In the genomic region with DNA sequence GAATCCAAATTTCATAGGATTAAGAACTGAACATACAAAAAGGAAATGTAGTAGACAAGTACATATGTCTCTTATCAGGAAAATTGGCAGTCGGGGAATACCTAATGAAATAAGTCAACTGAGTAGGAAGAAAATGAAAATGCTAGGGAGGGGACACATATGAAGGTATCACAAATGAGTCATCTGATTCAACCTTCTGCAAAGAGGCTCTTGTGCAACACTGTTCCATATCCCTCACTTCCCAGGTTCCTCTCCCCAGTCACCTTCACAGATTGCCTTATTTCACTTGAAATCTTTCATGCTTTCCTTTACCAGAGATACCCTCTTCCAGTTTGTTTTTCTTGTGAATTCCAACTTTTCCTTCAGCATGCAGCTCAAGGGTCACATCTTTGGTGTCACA, we compare ENCODE assay signal across 25 cellular contexts.
DNase-seq lines count a peak whose midpoint lies in the region; ATAC-seq, FAIRE-seq and TF ChIP-seq lines count a peak whose summit lies in the region.
"Had no signal": no experiment of that assay in that cellular context is flagged by ENCODE, and none has a peak within 500 bp of the region (broad histone marks: within the 10 kb centered on the region; RNA-seq: fewer than 3 reads in every experiment).

No MANE protein-coding gene starts in this region.

- H2AK5ac ChIP-seq in H9 (ENCODE audit: insufficient read length, low read length): no peak overlapping the region

- no peaks in the 10 kb centered on the region for H3K23me2 ChIP-seq in H9 (ENCODE audit: insufficient read length, low read depth, low read length, poor library complexity, severe bottlenecking)

- no peaks in the 10 kb centered on the region for H4K20me1 ChIP-seq in H9 (ENCODE audit: control insufficient read depth, insufficient read depth, insufficient read length)

- H3K27ac ChIP-seq in H9 (ENCODE audit: insufficient read length, low read depth, low read length): no peak overlapping the region
- H3K27ac ChIP-seq: A549, pancreas, transverse colon had no signal

- H2BK12ac ChIP-seq in H9 (ENCODE audit: insufficient read length, low read depth, low read length): no peak overlapping the region

- no peak overlapping the region for H2BK15ac ChIP-seq in H9 (ENCODE audit: low read depth, low read length)

- H2AFZ ChIP-seq in H9 (ENCODE audit: low read length): no peak overlapping the region

- no peaks in the 10 kb centered on the region for H3K27me3 ChIP-seq in H9 (ENCODE audit: insufficient read depth, low read length)
- H3K27me3 ChIP-seq: pancreas, transverse colon had no signal

- CTCF ChIA-PET in activated CD8-positive, alpha-beta T cell treated with anti-CD3 and anti-CD28 coated beads for 36 hours (lab: Charles Lee): interaction anchor here (1.0 kb wide), 1 partner anchor 146 kb away, joined by 3 read pairs; no protein-coding TSS in a partner anchor
- CTCF ChIA-PET in activated CD8-positive, alpha-beta T cell treated with anti-CD3 and anti-CD28 coated beads, Interleukin-2, amount 10 ng/mL, durations not matched to agents 7 days and 5 days (lab: Charles Lee): no interaction called here

- no peak for TF ChIP-seq POLR2A in GM12892 (IDR thresholded peaks at IDR 0.05; ENCODE audit: low read depth, low read length)

- ATAC-seq in activated CD8-positive, alpha-beta T cell treated with anti-CD3 and anti-CD28 coated beads for 36 hours: no peak
- no peak for ATAC-seq in activated CD8-positive, alpha-beta T cell treated with anti-CD3 and anti-CD28 coated beads, Interleukin-2, amount 10 ng/mL, durations not matched to agents 7 days and 5 days
- peak; percentile 39 for ATAC-seq in activated T-helper 17 cell treated with anti-CD3 and anti-CD28 coated beads, Interleukin-2, amount 50 U/mL, for 72 hours (replicated peaks)
- ATAC-seq: A549; CD8-positive, alpha-beta T cell; effector memory CD8-positive, alpha-beta T cell had no signal

- intact Hi-C loops in activated CD8-positive, alpha-beta T cell treated with anti-CD3 and anti-CD28 coated beads for 36 hours (cut with micrococcal nuclease): loop anchor here (10.0 kb wide), 1 partner anchor 138 kb away; the partner anchor contains the start of gene RFX3

- no peak overlapping the region for H3K4me2 ChIP-seq in H9 (ENCODE audit: insufficient read depth, insufficient read length, low read length)
- H3K4me2 ChIP-seq: A549, smooth muscle cell had no signal

- no CpG with 5 or more reads among the region's 1 CpG for WGBS in H9 (ENCODE audit: extremely low coverage, insufficient read length, low lambda C conversion rate)

- H3K23ac ChIP-seq in H9 (ENCODE audit: insufficient read length, low read depth, low read length): no peak overlapping the region

- FAIRE-seq in GM12892 (lab: Jason Lieb, UNC): peak; percentile 67
- FAIRE-seq: A549, frontal cortex, TTC549 had no signal

- no peak overlapping the region for H4K8ac ChIP-seq in H9 (replicated peaks; ENCODE audit: insufficient read length, low read depth, low read length)

- H3K56ac ChIP-seq in H9 (ENCODE audit: insufficient read length, low read depth, low read length): no peak overlapping the region

- no peak overlapping the region for H4K5ac ChIP-seq in H9 (ENCODE audit: insufficient read length, low read depth, low read length)

- H2BK120ac ChIP-seq in H9 (ENCODE audit: low read depth, low read length, poor library complexity, severe bottlenecking): no peak overlapping the region

- H4K91ac ChIP-seq in H9 (ENCODE audit: insufficient read length, low read depth, low read length): no peak overlapping the region

- no peak overlapping the region for H3K18ac ChIP-seq in H9 (ENCODE audit: insufficient read length, low read depth, low read length)

- no peak for DNase-seq in activated CD8-positive, alpha-beta T cell treated with anti-CD3 and anti-CD28 coated beads for 36 hours
- no peak for DNase-seq in activated CD8-positive, alpha-beta T cell treated with anti-CD3 and anti-CD28 coated beads, Interleukin-2, amount 10 ng/mL, durations not matched to agents 7 days and 5 days
- DNase-seq in GM12892 (ENCODE audit: insufficient read length): no peak
- peak; percentile 10 for DNase-seq in choroid plexus epithelial cell (ENCODE audit: low read depth)
- DNase-seq in COLO829 (ENCODE audit: low spot score): no peak
- no peak for DNase-seq in H9
- no peak for DNase-seq in SHP77 (lab: John Stamatoyannopoulos, UW)
- DNase-seq: activated CD8-positive, alpha-beta memory T cell treated with anti-CD3 and anti-CD28 coated beads for 24 hours; amygdala; CD8-positive, alpha-beta T cell; cortex of kidney; effector memory CD8-positive, alpha-beta T cell; NCI-H2081 treated with DMSO at 0.1 percent for 48 hours; NCI-H345; NCI-H774; pancreas; stimulated activated CD4-positive, alpha-beta T cell treated with anti-CD3 and anti-CD28 coated beads, Interleukin-1b, Interleukin-23, amount 100 ng/mL, for 48 hours; stimulated activated CD8-positive, alpha-beta memory T cell treated with anti-CD3 and anti-CD28 coated beads, Interleukin-4, amount 100 ng/mL, for 48 hours; T-helper 1 cell; transverse colon had no signal

- H3T11ph ChIP-seq in H9 (ENCODE audit: low read length): no peak overlapping the region

- no peak overlapping the region for H2BK20ac ChIP-seq in H9 (ENCODE audit: low read depth, low read length, poor library complexity, severe bottlenecking)

- H3K79me2 ChIP-seq in H9 (ENCODE audit: insufficient read depth, low read length): no peaks in the 10 kb centered on the region

- H3K4me3 Mint-ChIP-seq in activated CD8-positive, alpha-beta T cell treated with anti-CD3 and anti-CD28 coated beads for 36 hours: peak overlapping the region; percentile 38
- H3K4me3 Mint-ChIP-seq in activated CD8-positive, alpha-beta T cell treated with anti-CD3 and anti-CD28 coated beads, Interleukin-2, amount 10 ng/mL, durations not matched to agents 7 days and 5 days: no peak overlapping the region
- H3K4me3 Mint-ChIP-seq in activated T-helper 17 cell treated with anti-CD3 and anti-CD28 coated beads, Interleukin-2, amount 50 U/mL, for 72 hours: peak overlapping the region; percentile 35
- H3K4me3 Mint-ChIP-seq in H9: no peak overlapping the region
- H3K4me3 Mint-ChIP-seq: CD8-positive, alpha-beta T cell; effector memory CD8-positive, alpha-beta T cell had no signal

- H3K14ac ChIP-seq in H9 (ENCODE audit: insufficient read depth, low read length): no peak overlapping the region

- H3K4me1 ChIP-seq in H9 (ENCODE audit: insufficient read depth, low read length): no peaks in the 10 kb centered on the region
- H3K4me1 ChIP-seq: A549, pancreas had no signal

- no peaks in the 10 kb centered on the region for H3K9me3 ChIP-seq in H9 (ENCODE audit: control insufficient read depth, low read depth, low read length)
- H3K9me3 ChIP-seq: A549, pancreas, transverse colon had no signal

- H3K4me3 ChIP-seq in choroid plexus epithelial cell (ENCODE audit: low read depth, low read length): no peak overlapping the region
- H3K4me3 ChIP-seq: A549, pancreas, smooth muscle cell, transverse colon had no signal

- H3K4me1 Mint-ChIP-seq in activated CD8-positive, alpha-beta T cell treated with anti-CD3 and anti-CD28 coated beads for 36 hours (ENCODE audit: low read depth): peaks cover 49% of the 10 kb centered on the region
- H3K4me1 Mint-ChIP-seq in activated CD8-positive, alpha-beta T cell treated with anti-CD3 and anti-CD28 coated beads, Interleukin-2, amount 10 ng/mL, durations not matched to agents 7 days and 5 days (ENCODE audit: low read depth): peaks cover 13% of the 10 kb centered on the region
- peaks cover 22% of the 10 kb centered on the region for H3K4me1 Mint-ChIP-seq in activated T-helper 17 cell treated with anti-CD3 and anti-CD28 coated beads, Interleukin-2, amount 50 U/mL, for 72 hours
- no peaks in the 10 kb centered on the region for H3K4me1 Mint-ChIP-seq in H9

- no peaks in the 10 kb centered on the region for H3K27me3 Mint-ChIP-seq in activated CD8-positive, alpha-beta T cell treated with anti-CD3 and anti-CD28 coated beads for 36 hours
- no peaks in the 10 kb centered on the region for H3K27me3 Mint-ChIP-seq in activated CD8-positive, alpha-beta T cell treated with anti-CD3 and anti-CD28 coated beads, Interleukin-2, amount 10 ng/mL, durations not matched to agents 7 days and 5 days (ENCODE audit: low read depth)
- no peaks in the 10 kb centered on the region for H3K27me3 Mint-ChIP-seq in activated T-helper 17 cell treated with anti-CD3 and anti-CD28 coated beads, Interleukin-2, amount 50 U/mL, for 72 hours
- H3K27me3 Mint-ChIP-seq in H9 (ENCODE audit: low read depth): no peaks in the 10 kb centered on the region
- H3K27me3 Mint-ChIP-seq: effector memory CD8-positive, alpha-beta T cell had no signal

- no peak for TF ChIP-seq CTCF in activated CD8-positive, alpha-beta T cell treated with anti-CD3 and anti-CD28 coated beads for 36 hours (IDR thresholded peaks at IDR 0.05)
- TF ChIP-seq CTCF in choroid plexus epithelial cell (conservative IDR thresholded peaks at IDR 0.05; ENCODE audit: low read depth, low read length) (no peak), H9 (conservative IDR thresholded peaks at IDR 0.05) (no peak)

- no peaks in the 10 kb centered on the region for H3K79me1 ChIP-seq in H9 (ENCODE audit: insufficient read depth, low read depth, low read length, poor library complexity, severe bottlenecking)

- peak overlapping the region; percentile 82 for H3K27ac Mint-ChIP-seq in activated CD8-positive, alpha-beta T cell treated with anti-CD3 and anti-CD28 coated beads for 36 hours
- H3K27ac Mint-ChIP-seq in activated CD8-positive, alpha-beta T cell treated with anti-CD3 and anti-CD28 coated beads, Interleukin-2, amount 10 ng/mL, durations not matched to agents 7 days and 5 days: no peak overlapping the region
- H3K27ac Mint-ChIP-seq in activated T-helper 17 cell treated with anti-CD3 and anti-CD28 coated beads, Interleukin-2, amount 50 U/mL, for 72 hours: peak overlapping the region; percentile 17
- H3K27ac Mint-ChIP-seq in H9: no peak overlapping the region
- H3K27ac Mint-ChIP-seq: CD8-positive, alpha-beta T cell; effector memory CD8-positive, alpha-beta T cell had no signal

- H3K9me3 Mint-ChIP-seq in activated CD8-positive, alpha-beta T cell treated with anti-CD3 and anti-CD28 coated beads for 36 hours: peaks cover 15% of the 10 kb centered on the region
- peaks cover 22% of the 10 kb centered on the region for H3K9me3 Mint-ChIP-seq in activated CD8-positive, alpha-beta T cell treated with anti-CD3 and anti-CD28 coated beads, Interleukin-2, amount 10 ng/mL, durations not matched to agents 7 days and 5 days (ENCODE audit: insufficient read depth)
- peaks cover 3% of the 10 kb centered on the region for H3K9me3 Mint-ChIP-seq in activated T-helper 17 cell treated with anti-CD3 and anti-CD28 coated beads, Interleukin-2, amount 50 U/mL, for 72 hours
- peaks cover 8 to 12% of the 10 kb centered on the region in 2 experiments; a peak in 4 of 5 replicates for H3K9me3 Mint-ChIP-seq in H9
- H3K9me3 Mint-ChIP-seq: effector memory CD8-positive, alpha-beta T cell had no signal

- POLR2A ChIA-PET in activated CD8-positive, alpha-beta T cell treated with anti-CD3 and anti-CD28 coated beads for 36 hours (lab: Charles Lee): interaction anchor here (1.4 kb wide), 1 partner anchor 141 kb away, joined by 3 read pairs; no protein-coding TSS in a partner anchor
- POLR2A ChIA-PET in activated CD8-positive, alpha-beta T cell treated with anti-CD3 and anti-CD28 coated beads, Interleukin-2, amount 10 ng/mL, durations not matched to agents 7 days and 5 days (lab: Charles Lee): interaction anchor here (0.8 kb wide), 1 partner anchor 140 kb away, joined by 3 read pairs; no protein-coding TSS in a partner anchor

- peaks cover 45% of the 10 kb centered on the region for H3K36me3 Mint-ChIP-seq in activated CD8-positive, alpha-beta T cell treated with anti-CD3 and anti-CD28 coated beads for 36 hours (ENCODE audit: low read depth)
- H3K36me3 Mint-ChIP-seq in activated CD8-positive, alpha-beta T cell treated with anti-CD3 and anti-CD28 coated beads, Interleukin-2, amount 10 ng/mL, durations not matched to agents 7 days and 5 days (ENCODE audit: low read depth): peaks cover 35% of the 10 kb centered on the region
- H3K36me3 Mint-ChIP-seq in activated T-helper 17 cell treated with anti-CD3 and anti-CD28 coated beads, Interleukin-2, amount 50 U/mL, for 72 hours (ENCODE audit: low read depth): peaks cover 44% of the 10 kb centered on the region
- peaks cover 17 to 19% (median 18%) of the 10 kb centered on the region in 3 experiments for H3K36me3 Mint-ChIP-seq in H9 (ENCODE audit: insufficient read depth in 1 of 3, low read depth in 3 of 3)

- H2BK5ac ChIP-seq in H9 (ENCODE audit: insufficient read length, low read length): no peak overlapping the region

- no peak overlapping the region for H3K9ac ChIP-seq in H9 (ENCODE audit: extremely low read depth, insufficient read length, low read length)

- no peak overlapping the region for H3K4ac ChIP-seq in H9 (ENCODE audit: low read depth, low read length)

Comparison
In these comparisons a context has a peak if more than half of its experiments do, and no peak if none do; other contexts are left out.
1. H3K27ac Mint-ChIP-seq: peak in activated CD8-positive, alpha-beta T cell treated with anti-CD3 and anti-CD28 coated beads for 36 hours (single experiment) and activated T-helper 17 cell treated with anti-CD3 and anti-CD28 coated beads, Interleukin-2, amount 50 U/mL, for 72 hours (single experiment); none in activated CD8-positive, alpha-beta T cell treated with anti-CD3 and anti-CD28 coated beads, Interleukin-2, amount 10 ng/mL, durations not matched to agents 7 days and 5 days (single experiment) and H9 (0 of 3).
2. H3K4me3 Mint-ChIP-seq: peak in activated CD8-positive, alpha-beta T cell treated with anti-CD3 and anti-CD28 coated beads for 36 hours (single experiment) and activated T-helper 17 cell treated with anti-CD3 and anti-CD28 coated beads, Interleukin-2, amount 50 U/mL, for 72 hours (single experiment); none in activated CD8-positive, alpha-beta T cell treated with anti-CD3 and anti-CD28 coated beads, Interleukin-2, amount 10 ng/mL, durations not matched to agents 7 days and 5 days (single experiment) and H9 (0 of 2).